14 cellular contexts compared by ENCODE assay signal in the genomic region with DNA sequence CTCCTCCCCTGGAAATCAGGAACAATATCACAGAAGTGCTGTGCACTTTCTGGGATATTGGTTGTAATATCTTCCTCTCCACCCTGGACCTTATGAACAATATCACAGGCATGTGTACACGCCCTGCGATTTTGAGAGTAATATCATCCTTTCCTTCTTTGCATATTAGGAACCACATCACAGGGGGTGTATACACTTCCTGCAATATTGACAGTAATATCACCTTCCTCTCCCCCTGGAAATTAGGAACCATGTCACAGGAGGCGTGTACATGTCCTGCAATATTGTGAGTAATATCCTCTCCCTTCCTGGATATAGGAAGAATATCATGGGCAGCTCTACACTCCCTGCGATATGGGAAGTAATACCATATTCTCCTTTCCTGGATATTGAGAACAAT. TPM values are rescaled to one million over a fixed set of nuclear protein-coding genes. Genes with fewer than 3 reads are reported as not detected.
A peak's percentile ranks its signal among the peaks of the same experiment; 100 is the strongest.
DNase-seq lines count a peak whose midpoint lies in the region; ATAC-seq and TF ChIP-seq lines count a peak whose summit lies in the region.
"Had no signal": no experiment of that assay in that cellular context is flagged by ENCODE, and none has a peak within 500 bp of the region (broad histone marks: within the 10 kb centered on the region; RNA-seq: fewer than 3 reads in every experiment).

No MANE protein-coding gene starts in this region.

- no peaks in the 10 kb centered on the region for H3K27me3 ChIP-seq in RWPE2 (ENCODE audit: insufficient read depth, poor library complexity, severe bottlenecking)
- H3K27me3 ChIP-seq in CD4-positive, alpha-beta T cell (ENCODE audit: control insufficient read depth, insufficient read depth, low read length) = peaks cover 12% of the 10 kb centered on the region

- no peaks in the 10 kb centered on the region for H3K36me3 Mint-ChIP-seq in CD4-positive, alpha-beta T cell (ENCODE audit: low read depth)
- H3K36me3 Mint-ChIP-seq: CD14-positive monocyte had no signal

- CTCF ChIA-PET in CD4-positive, alpha-beta T cell (lab: Charles Lee) = no interaction called here

- TF ChIP-seq CTCF in RWPE2 (IDR thresholded peaks at IDR 0.05; ENCODE audit: poor library complexity, severe bottlenecking) (no peak), epithelial cell of esophagus (IDR thresholded peaks at IDR 0.05; ENCODE audit: insufficient read depth, low read depth, low read length, missing control alignments) (no peak)
- no peak for TF ChIP-seq CTCF in CD4-positive, alpha-beta T cell (IDR thresholded peaks at IDR 0.05)

- peak; percentile 85 for ATAC-seq in RWPE2 (ENCODE audit: low read depth)
- ATAC-seq in CD4-positive, alpha-beta T cell (ENCODE audit: poor library complexity) = no peak

- no peak overlapping the region for H3K4me3 ChIP-seq in RWPE2 (ENCODE audit: severe bottlenecking)
- H3K4me3 ChIP-seq in epithelial cell of esophagus (ENCODE audit: low read length) = no peak overlapping the region
- H3K4me3 ChIP-seq: GM23248 had no signal

- peaks cover 3% of the 10 kb centered on the region for H3K4me1 ChIP-seq in RWPE2 (ENCODE audit: insufficient read depth, poor library complexity, severe bottlenecking)

- POLR2A ChIA-PET in CD4-positive, alpha-beta T cell (lab: Charles Lee) = no interaction called here

- H3K4me3 Mint-ChIP-seq in CD4-positive, alpha-beta T cell = no peak overlapping the region
- H3K4me3 Mint-ChIP-seq: CD14-positive monocyte had no signal

- H3K9me3 ChIP-seq in RWPE2 (ENCODE audit: severe bottlenecking) = no peaks in the 10 kb centered on the region
- no peaks in the 10 kb centered on the region for H3K9me3 ChIP-seq in CD4-positive, alpha-beta T cell (ENCODE audit: control insufficient read depth, low read length)

- H3K36me3 ChIP-seq in RWPE2 (ENCODE audit: low read depth) = no peaks in the 10 kb centered on the region

- H3K27ac ChIP-seq in RWPE2 (ENCODE audit: poor library complexity, severe bottlenecking) = no peak overlapping the region
- no peak overlapping the region for H3K27ac ChIP-seq in CD4-positive, alpha-beta T cell (ENCODE audit: low read depth, low read length)
- H3K27ac ChIP-seq: GM23248, HL-60 had no signal

- DNase-seq in HS-5 (ENCODE audit: low read depth) (peak; percentile 19), RWPE2 (ENCODE audit: low spot score) (no peak), epithelial cell of esophagus (ENCODE audit: low read depth) (peak; percentile 38), NCI-H748 treated with DMSO at 0.1 percent for 48 hours (lab: John Stamatoyannopoulos, UW) (no peak), cardiac septum (ENCODE audit: low spot score) (no peak)
- DNase-seq in CD4-positive, alpha-beta T cell = no peak
- DNase-seq in activated CD4-positive, alpha-beta T cell treated with anti-CD3 and anti-CD28 coated beads for 4 hours = no peak
- DNase-seq: DMS53, GF-D8, GM23248, H7 had no signal

- H3K9me3 Mint-ChIP-seq in CD4-positive, alpha-beta T cell = no peaks in the 10 kb centered on the region

- no peak overlapping the region for H3K27ac Mint-ChIP-seq in CD4-positive, alpha-beta T cell

- H3K27me3 Mint-ChIP-seq in CD4-positive, alpha-beta T cell = peaks cover 39% of the 10 kb centered on the region

- H3K4me1 Mint-ChIP-seq in CD4-positive, alpha-beta T cell (ENCODE audit: low read depth) = no peaks in the 10 kb centered on the region
- H3K4me1 Mint-ChIP-seq: CD14-positive monocyte had no signal

- intact Hi-C loops in CD4-positive, alpha-beta T cell (cut with DNase I, micrococcal nuclease) = no loop called here
- intact Hi-C loops in cardiac septum (cut with DNase I) = no loop called here

RNA-seq across cellular contexts. Expression of gene TEKT5, which starts 14.2 kb away (rescaled TPM):
- not detected for total RNA-seq in CD4-positive, alpha-beta T cell
- total RNA-seq in cardiac septum = 0.22 TPM
- total RNA-seq: A673, GM23248 had no signal

RNA-seq across cellular contexts. Expression of gene NUBP1, which starts 34.7 kb away (rescaled TPM):
- 10 to 100 TPM; 19.3 to 20.1 TPM for total RNA-seq in CD4-positive, alpha-beta T cell
- 44.6 TPM for total RNA-seq in cardiac septum

Comparison
In these comparisons a context has a peak if more than half of its experiments do, and no peak if none do; other contexts are left out.
1. DNase-seq: peak in HS-5 (single experiment) and epithelial cell of esophagus (single experiment); none in RWPE2 (single experiment), NCI-H748 treated with DMSO at 0.1 percent for 48 hours (single experiment), CD4-positive, alpha-beta T cell (0 of 10), cardiac septum (single experiment) and activated CD4-positive, alpha-beta T cell treated with anti-CD3 and anti-CD28 coated beads for 4 hours (0 of 2).